In genomic region chr11:12174145-12175143, GRCh38 we compare ENCODE assay signal across 8 cellular contexts.
A peak's percentile ranks its signal among the peaks of the same experiment; 100 is the strongest.
DNase-seq lines count a peak whose midpoint lies in the region; ATAC-seq and TF ChIP-seq lines count a peak whose summit lies in the region.

No MANE protein-coding gene starts in this region.

- 62% methylated on average over 4 of the region's 4 CpGs for WGBS in esophagus muscularis mucosa

- DNase-seq in NOMO-1 treated with dmso at 0.1 percent for 144 hours (lab: John Stamatoyannopoulos, UW; ENCODE audit: unreplicated experiment) (peak; percentile 31), esophagus muscularis mucosa (ENCODE audit: extremely low spot score) (no peak), NCI-H1694 (lab: John Stamatoyannopoulos, UW) (no peak), COLO829 (ENCODE audit: low spot score) (no peak), NCI-H128 (lab: John Stamatoyannopoulos, UW; ENCODE audit: unreplicated experiment) (no peak)
- DNase-seq in effector memory CD4-positive, alpha-beta T cell = no peak

- TF ChIP-seq CTCF in esophagus muscularis mucosa (IDR thresholded peaks at IDR 0.05) = no peak

- intact Hi-C loops in esophagus muscularis mucosa (cut with DNase I) = no loop called here

- no peak for TF ChIP-seq POLR2A in esophagus muscularis mucosa (IDR thresholded peaks at IDR 0.05; ENCODE audit: low read depth)

- no peaks in the 10 kb centered on the region for H3K9me3 ChIP-seq in esophagus muscularis mucosa
- no peaks in the 10 kb centered on the region for H3K9me3 ChIP-seq in effector memory CD4-positive, alpha-beta T cell (ENCODE audit: control insufficient read depth, low read length)

- no peak for TF ChIP-seq EP300 in esophagus muscularis mucosa (IDR thresholded peaks at IDR 0.05)

- no peaks in the 10 kb centered on the region for H3K36me3 ChIP-seq in esophagus muscularis mucosa
- no peaks in the 10 kb centered on the region for H3K36me3 ChIP-seq in effector memory CD4-positive, alpha-beta T cell (ENCODE audit: control insufficient read depth, insufficient read depth, low read length)

- peaks cover 37 to 77% (median 62%) of the 10 kb centered on the region in 4 donors for H3K4me1 ChIP-seq in esophagus muscularis mucosa
- H3K4me1 ChIP-seq in effector memory CD4-positive, alpha-beta T cell (ENCODE audit: control insufficient read depth, insufficient read depth, low read length, poor library complexity, severe bottlenecking) = no peaks in the 10 kb centered on the region

- ATAC-seq in GM18520 (IDR thresholded peaks at IDR 0.05; ENCODE audit: unreplicated experiment) (peak; percentile 78), HG02623 (IDR thresholded peaks at IDR 0.05; ENCODE audit: unreplicated experiment) (peak; percentile 81)

- H3K27ac ChIP-seq in esophagus muscularis mucosa (replicated peaks in 1 of 4) = peak overlapping the region in 3 of 4 donors; percentile 72 to 77 (median 75)
- H3K27ac ChIP-seq in effector memory CD4-positive, alpha-beta T cell (ENCODE audit: insufficient read depth, low read length, poor library complexity, severe bottlenecking) = no peak overlapping the region

- no peaks in the 10 kb centered on the region for H3K27me3 ChIP-seq in esophagus muscularis mucosa
- no peaks in the 10 kb centered on the region for H3K27me3 ChIP-seq in effector memory CD4-positive, alpha-beta T cell (replicated peaks; ENCODE audit: control insufficient read depth, insufficient read depth, low read length, poor library complexity, severe bottlenecking)

- no peak overlapping the region for H3K4me3 ChIP-seq in esophagus muscularis mucosa
- no peak overlapping the region for H3K4me3 ChIP-seq in effector memory CD4-positive, alpha-beta T cell (ENCODE audit: insufficient read depth, low read depth, low read length, poor library complexity, severe bottlenecking)
